10 cellular contexts compared by ENCODE assay signal in genomic region chr18:79508565-79509535, GRCh38.
DNase-seq lines count a peak whose midpoint lies in the region; ATAC-seq and TF ChIP-seq lines count a peak whose summit lies in the region.
"Had no signal": no experiment of that assay in that cellular context is flagged by ENCODE, and none has a peak within 500 bp of the region (broad histone marks: within the 10 kb centered on the region; RNA-seq: fewer than 3 reads in every experiment).

No MANE protein-coding gene starts in this region.

- H3K9ac ChIP-seq in subcutaneous abdominal adipose tissue (ENCODE audit: low read length in 5 of 5) = peak overlapping the region in 2 of 5 donors; percentile 78 to 80

- H3K9me3 Mint-ChIP-seq in activated T-cell treated with anti-CD3 and anti-CD28 coated beads, Interleukin-2, amount 50 U/mL, for 24 hours = no peaks in the 10 kb centered on the region
- H3K9me3 Mint-ChIP-seq: stimulated activated effector memory CD8-positive, alpha-beta T cell treated with anti-CD3 and anti-CD28 coated beads, Interleukin-12 subunit alpha, Interleukin-12 subunit beta, amount 100 ng/mL, for 72 hours had no signal

- peak; percentile 50 for ATAC-seq in HG03565 (IDR thresholded peaks at IDR 0.05; ENCODE audit: unreplicated experiment)
- ATAC-seq: stimulated activated effector memory CD8-positive, alpha-beta T cell treated with anti-CD3 and anti-CD28 coated beads, Interleukin-12 subunit alpha, Interleukin-12 subunit beta, amount 100 ng/mL, for 72 hours had no signal

- DNase-seq in activated T-cell treated with anti-CD3 and anti-CD28 coated beads, Interleukin-2, amount 50 U/mL, for 24 hours = peak; percentile 27
- DNase-seq in activated T-cell treated with anti-CD3 and anti-CD28 coated beads, Interleukin-2, amount 50 U/mL, for 48 hours = no peak
- DNase-seq in left ventricle myocardium inferior (no peak), NCI-H510A (lab: John Stamatoyannopoulos, UW) (no peak), NCI-H748 (lab: John Stamatoyannopoulos, UW; ENCODE audit: unreplicated experiment) (no peak)
- DNase-seq in stimulated activated CD4-positive, alpha-beta T cell treated with anti-CD3 and anti-CD28 coated beads, Interleukin-15, amount 100 ng/mL, for 24 hours = no peak

- H3K36me3 ChIP-seq in left ventricle myocardium inferior (peaks cover 7% of the 10 kb centered on the region), subcutaneous abdominal adipose tissue (ENCODE audit: control insufficient read depth in 5 of 5, insufficient read depth in 5 of 5, low read length in 5 of 5) (peaks cover 0 to 24% (median 21%) of the 10 kb centered on the region in 5 donors)

- intact Hi-C loops in left ventricle myocardium inferior (cut with micrococcal nuclease) = no loop called here

- peak overlapping the region; percentile 53 for H3K4me3 Mint-ChIP-seq in activated T-cell treated with anti-CD3 and anti-CD28 coated beads, Interleukin-2, amount 50 U/mL, for 24 hours
- H3K4me3 Mint-ChIP-seq: stimulated activated effector memory CD8-positive, alpha-beta T cell treated with anti-CD3 and anti-CD28 coated beads, Interleukin-12 subunit alpha, Interleukin-12 subunit beta, amount 100 ng/mL, for 72 hours had no signal

- H3K4me1 ChIP-seq in left ventricle myocardium inferior (peaks cover 36% of the 10 kb centered on the region), subcutaneous abdominal adipose tissue (ENCODE audit: control insufficient read depth in 5 of 5, insufficient read depth in 5 of 5, low read length in 5 of 5) (peaks cover 8 to 41% (median 30%) of the 10 kb centered on the region in 5 donors)

- H3K36me3 Mint-ChIP-seq in activated T-cell treated with anti-CD3 and anti-CD28 coated beads, Interleukin-2, amount 50 U/mL, for 24 hours (ENCODE audit: low read depth) = peaks cover 68% of the 10 kb centered on the region

- H3K27me3 Mint-ChIP-seq in activated T-cell treated with anti-CD3 and anti-CD28 coated beads, Interleukin-2, amount 50 U/mL, for 24 hours = no peaks in the 10 kb centered on the region

- H3K9me3 ChIP-seq in left ventricle myocardium inferior (replicated peaks) = no peaks in the 10 kb centered on the region
- H3K9me3 ChIP-seq in subcutaneous abdominal adipose tissue (ENCODE audit: control insufficient read depth in 5 of 5, low read length in 5 of 5) = no peaks in the 10 kb centered on the region

- peak overlapping the region; percentile 91 for H3K27ac Mint-ChIP-seq in activated T-cell treated with anti-CD3 and anti-CD28 coated beads, Interleukin-2, amount 50 U/mL, for 24 hours

- H3K4me3 ChIP-seq in left ventricle myocardium inferior = peak overlapping the region; percentile 62
- peak overlapping the region in 2 of 5 donors; percentile 61 to 67 for H3K4me3 ChIP-seq in subcutaneous abdominal adipose tissue (ENCODE audit: low read depth in 1 of 5, low read length in 5 of 5)
- H3K4me3 ChIP-seq: lung had no signal

- H3K27ac ChIP-seq in left ventricle myocardium inferior (replicated peaks) = peak overlapping the region; percentile 97
- H3K27ac ChIP-seq in subcutaneous abdominal adipose tissue (ENCODE audit: low read depth, low read length) = peak overlapping the region; percentile 93

- H3K4me1 Mint-ChIP-seq in activated T-cell treated with anti-CD3 and anti-CD28 coated beads, Interleukin-2, amount 50 U/mL, for 24 hours (ENCODE audit: low read depth) = peaks cover 47% of the 10 kb centered on the region

- no peak for TF ChIP-seq CTCF in left ventricle myocardium inferior (IDR thresholded peaks at IDR 0.05; ENCODE audit: borderline replicate concordance)

- no peaks in the 10 kb centered on the region for H3K27me3 ChIP-seq in left ventricle myocardium inferior (ENCODE audit: low read depth)
- H3K27me3 ChIP-seq in subcutaneous abdominal adipose tissue (ENCODE audit: control insufficient read depth in 5 of 5, insufficient read depth in 4 of 5, low read length in 5 of 5) = no peaks in the 10 kb centered on the region
